Comparison of ENCODE assay signal across 1 cellular context in the genomic region with DNA sequence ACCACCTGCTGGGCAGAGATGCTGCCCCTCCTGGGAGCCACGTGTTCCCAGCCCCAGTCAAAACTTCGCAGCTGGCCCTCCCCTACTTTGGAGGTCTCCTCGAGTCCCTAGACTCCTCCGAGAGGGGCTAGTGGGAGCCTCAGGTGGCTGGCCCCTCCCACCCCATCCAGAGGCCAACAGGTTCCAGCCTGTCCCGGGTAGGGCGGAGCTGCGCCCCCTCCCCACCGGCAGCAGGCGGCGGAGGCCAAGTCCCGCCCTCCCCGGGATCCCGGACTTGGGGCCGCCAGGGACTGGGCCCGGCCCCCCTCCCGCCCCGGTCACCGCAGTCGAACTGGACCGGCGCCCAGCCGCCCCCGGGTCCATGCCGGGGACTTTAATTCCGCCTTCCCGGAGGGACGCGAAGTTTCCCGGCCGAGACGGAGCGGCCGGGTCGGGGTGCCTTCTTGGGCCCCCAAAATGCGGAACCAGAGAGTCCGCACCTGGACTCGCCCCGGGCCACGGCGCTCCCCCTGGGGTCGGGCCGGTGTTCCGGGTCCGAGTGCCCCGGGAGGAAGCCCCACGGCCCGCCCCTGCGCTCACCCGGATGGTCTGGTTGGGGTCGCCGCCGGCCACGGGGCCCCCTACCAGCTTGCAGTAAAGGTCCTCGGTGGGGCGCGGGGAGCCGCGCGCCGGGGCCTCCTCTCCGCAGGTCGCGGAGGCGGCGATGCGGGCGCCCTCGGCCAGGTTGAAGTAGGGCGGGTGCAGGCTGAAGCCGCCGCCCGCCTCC.
TF ChIP-seq lines count a peak whose summit lies in the region.

No MANE protein-coding gene starts in this region.

TF ChIP-seq in WTC11, 78 proteins besides CTCF, POLR2A, EP300 and RAD21 (continued from another document):
- TF ChIP-seq, protein P1, sequence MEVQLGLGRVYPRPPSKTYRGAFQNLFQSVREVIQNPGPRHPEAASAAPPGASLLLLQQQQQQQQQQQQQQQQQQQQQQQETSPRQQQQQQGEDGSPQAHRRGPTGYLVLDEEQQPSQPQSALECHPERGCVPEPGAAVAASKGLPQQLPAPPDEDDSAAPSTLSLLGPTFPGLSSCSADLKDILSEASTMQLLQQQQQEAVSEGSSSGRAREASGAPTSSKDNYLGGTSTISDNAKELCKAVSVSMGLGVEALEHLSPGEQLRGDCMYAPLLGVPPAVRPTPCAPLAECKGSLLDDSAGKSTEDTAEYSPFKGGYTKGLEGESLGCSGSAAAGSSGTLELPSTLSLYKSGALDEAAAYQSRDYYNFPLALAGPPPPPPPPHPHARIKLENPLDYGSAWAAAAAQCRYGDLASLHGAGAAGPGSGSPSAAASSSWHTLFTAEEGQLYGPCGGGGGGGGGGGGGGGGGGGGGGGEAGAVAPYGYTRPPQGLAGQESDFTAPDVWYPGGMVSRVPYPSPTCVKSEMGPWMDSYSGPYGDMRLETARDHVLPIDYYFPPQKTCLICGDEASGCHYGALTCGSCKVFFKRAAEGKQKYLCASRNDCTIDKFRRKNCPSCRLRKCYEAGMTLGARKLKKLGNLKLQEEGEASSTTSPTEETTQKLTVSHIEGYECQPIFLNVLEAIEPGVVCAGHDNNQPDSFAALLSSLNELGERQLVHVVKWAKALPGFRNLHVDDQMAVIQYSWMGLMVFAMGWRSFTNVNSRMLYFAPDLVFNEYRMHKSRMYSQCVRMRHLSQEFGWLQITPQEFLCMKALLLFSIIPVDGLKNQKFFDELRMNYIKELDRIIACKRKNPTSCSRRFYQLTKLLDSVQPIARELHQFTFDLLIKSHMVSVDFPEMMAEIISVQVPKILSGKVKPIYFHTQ (CRISPR knock-in tag; IDR thresholded peaks at IDR 0.05), result no peak
TF ChIP-seq in WTC11: peak in this region for 7.
